1 cellular context compared by ENCODE assay signal in genomic region chr19:34673590-34673989, GRCh38.
TF ChIP-seq lines count a peak whose summit lies in the region.

No MANE protein-coding gene starts in this region.

TF ChIP-seq in HepG2, 621 proteins besides CTCF, POLR2A, EP300 and RAD21 (continued from another document and continues in another):
- TF ChIP-seq ZNF281 (CRISPR knock-in tag; IDR thresholded peaks at IDR 0.05; ENCODE audit: borderline replicate concordance) = no peak
- no peak for TF ChIP-seq ZBTB37 (CRISPR knock-in tag; IDR thresholded peaks at IDR 0.05)
- TF ChIP-seq ZNF720 (CRISPR knock-in tag; IDR thresholded peaks at IDR 0.05) = no peak
- TF ChIP-seq ZNF383 (CRISPR knock-in tag; IDR thresholded peaks at IDR 0.05; ENCODE audit: borderline replicate concordance) = no peak
- TF ChIP-seq ZNF251 (CRISPR knock-in tag; IDR thresholded peaks at IDR 0.05) = no peak
- TF ChIP-seq DBP (CRISPR knock-in tag; IDR thresholded peaks at IDR 0.05; ENCODE audit: not compliant biosample characterization) = no peak
- no peak for TF ChIP-seq PAF1 (CRISPR knock-in tag; IDR thresholded peaks at IDR 0.05)
- TF ChIP-seq PAXIP1 (CRISPR knock-in tag; conservative IDR thresholded peaks at IDR 0.05) = peak; percentile 87
- TF ChIP-seq POLR2AphosphoS2 (IDR thresholded peaks at IDR 0.05; ENCODE audit: low read depth, low read length) = no peak
- TF ChIP-seq ZNF563 (CRISPR knock-in tag; IDR thresholded peaks at IDR 0.05) = no peak
- no peak for TF ChIP-seq MAFK (conservative IDR thresholded peaks at IDR 0.05 in 1 of 2, IDR thresholded peaks at IDR 0.05 in 1 of 2; ENCODE audit: low read length in 2 of 2)
- no peak for TF ChIP-seq AFF4 (CRISPR knock-in tag; IDR thresholded peaks at IDR 0.05)
- 0 out of 2 replicates have a peak, but pooled peaks have one; percentile 15 for TF ChIP-seq DRAP1 (CRISPR knock-in tag; IDR thresholded peaks at IDR 0.05)
- no peak for TF ChIP-seq ZNF607 (CRISPR knock-in tag; IDR thresholded peaks at IDR 0.05; ENCODE audit: borderline replicate concordance)
- no peak for TF ChIP-seq GLI4 (CRISPR knock-in tag; IDR thresholded peaks at IDR 0.05; ENCODE audit: borderline replicate concordance)
- TF ChIP-seq RARA (CRISPR knock-in tag; IDR thresholded peaks at IDR 0.05) = peak; percentile 72
- peak; percentile 65 for TF ChIP-seq ZMYM4 (CRISPR knock-in tag; IDR thresholded peaks at IDR 0.05)
- TF ChIP-seq ZNF639 (CRISPR knock-in tag; conservative IDR thresholded peaks at IDR 0.05) = no peak
- no peak for TF ChIP-seq REST (IDR thresholded peaks at IDR 0.05; ENCODE audit: borderline replicate concordance in 1 of 2, low read depth in 1 of 2, low read length in 2 of 2)
- TF ChIP-seq ZBTB20 (CRISPR knock-in tag; IDR thresholded peaks at IDR 0.05; ENCODE audit: borderline replicate concordance, low read depth) = peak; percentile 83; the same call in 1 of the 2 replicates
- no peak for TF ChIP-seq RORA (CRISPR knock-in tag; IDR thresholded peaks at IDR 0.05)
- TF ChIP-seq ZMYM3 (CRISPR knock-in tag; IDR thresholded peaks at IDR 0.05) = no peak
- no peak for TF ChIP-seq ZFP37 (CRISPR knock-in tag; IDR thresholded peaks at IDR 0.05; ENCODE audit: borderline replicate concordance)
- TF ChIP-seq SIX1 (CRISPR knock-in tag; IDR thresholded peaks at IDR 0.05; ENCODE audit: borderline replicate concordance) = peak; percentile 93; the same call in 1 of the 2 replicates
- no peak for TF ChIP-seq ZNF556 (CRISPR knock-in tag; IDR thresholded peaks at IDR 0.05; ENCODE audit: borderline replicate concordance)
- TF ChIP-seq HNF1A (IDR thresholded peaks at IDR 0.05; ENCODE audit: low read depth) = no peak
- TF ChIP-seq HNF1A (CRISPR knock-in tag; IDR thresholded peaks at IDR 0.05; ENCODE audit: borderline replicate concordance) = no peak
- no peak for TF ChIP-seq AGO2 (optimal IDR thresholded peaks at IDR 0.05; ENCODE audit: low read depth, low read length)
- TF ChIP-seq NFKB2 (CRISPR knock-in tag; IDR thresholded peaks at IDR 0.05; ENCODE audit: borderline replicate concordance) = no peak
- TF ChIP-seq ZNF382 (CRISPR knock-in tag; IDR thresholded peaks at IDR 0.05; ENCODE audit: borderline replicate concordance) = no peak
